19 cellular contexts compared by ENCODE assay signal in genomic region chr6:3453410-3453809, GRCh38. TPM values are rescaled to one million over a fixed set of nuclear protein-coding genes. Genes with fewer than 3 reads are reported as not detected.
DNase-seq lines count a peak whose midpoint lies in the region; ATAC-seq and TF ChIP-seq lines count a peak whose summit lies in the region.
"Had no signal": no experiment of that assay in that cellular context is flagged by ENCODE, and none has a peak within 500 bp of the region (broad histone marks: within the 10 kb centered on the region; RNA-seq: fewer than 3 reads in every experiment).

No MANE protein-coding gene starts in this region.

- no TSS peak for BruUV-seq in PC-9 (replicated peaks; lab: Mats Ljungman, UMichigan)

- H3K4me1 ChIP-seq in cardiac muscle cell (ENCODE audit: low read depth) = peaks cover 21% of the 10 kb centered on the region
- peaks cover 14% of the 10 kb centered on the region for H3K4me1 ChIP-seq in PC-9 (replicated peaks; ENCODE audit: insufficient read depth)

- TF ChIP-seq CTCF in cardiac muscle cell (IDR thresholded peaks at IDR 0.05; ENCODE audit: low read depth, low read length) (no peak), PC-9 (conservative IDR thresholded peaks at IDR 0.05) (no peak), epithelial cell of esophagus (IDR thresholded peaks at IDR 0.05; ENCODE audit: insufficient read depth, low read depth, low read length, missing control alignments) (peak; percentile 24)

- no peak for DNase-seq in cardiac muscle cell (ENCODE audit: low read depth in 1 of 2, low spot score in 1 of 2)
- no peak for DNase-seq in Right ventricle myocardium inferior (ENCODE audit: missing footprints)
- no peak for DNase-seq in PC-9
- no peak for DNase-seq in epithelial cell of esophagus (ENCODE audit: low read depth)
- no peak for DNase-seq in COLO829 (ENCODE audit: low spot score)
- no peak for DNase-seq in left lobe of liver (ENCODE audit: low spot score)
- DNase-seq in left colon = no peak
- no peak for DNase-seq in NCI-H1694 (lab: John Stamatoyannopoulos, UW)
- DNase-seq: activated CD8-positive, alpha-beta T cell treated with anti-CD3 and anti-CD28 coated beads for 36 hours; activated T-cell treated with anti-CD3 and anti-CD28 coated beads, Interleukin-2, amount 50 U/mL, for 72 hours; caudate nucleus; CD4-positive, CD25-positive, alpha-beta regulatory T cell; DMS79; NCI-H1930; right cardiac atrium; SW 1271; upper lobe of right lung had no signal

- H3K9me3 ChIP-seq in cardiac muscle cell (ENCODE audit: low read depth) (no peaks in the 10 kb centered on the region), PC-9 (ENCODE audit: insufficient read depth, low read depth) (no peaks in the 10 kb centered on the region)
- H3K9me3 ChIP-seq: upper lobe of right lung had no signal

- POLR2A ChIA-PET in PC-9 (lab: Charles Lee; ENCODE audit: unreplicated experiment) = interaction anchor here (0.7 kb wide), 1 partner anchor 296 kb away, joined by 4 read pairs; the partner anchor contains the start of gene TUBB2A

- H3K9me2 ChIP-seq in PC-9 (ENCODE audit: insufficient read depth) = no peaks in the 10 kb centered on the region

- peak overlapping the region; percentile 53 for H3K4me3 ChIP-seq in cardiac muscle cell
- no peak overlapping the region for H3K4me3 ChIP-seq in PC-9
- H3K4me3 ChIP-seq in epithelial cell of esophagus (ENCODE audit: low read length) = peak overlapping the region; percentile 98
- H3K4me3 ChIP-seq: upper lobe of right lung had no signal

- peaks cover 23% of the 10 kb centered on the region for H3K79me2 ChIP-seq in PC-9 (ENCODE audit: low read depth)

- intact Hi-C loops in Right ventricle myocardium inferior (cut with DNase I) (loop anchor here (10.0 kb wide), 1 partner anchor 99 kb away; no protein-coding TSS in a partner anchor), PC-9 (cut with micrococcal nuclease; ENCODE audit: unreplicated experiment) (no loop called here), left colon (cut with DNase I, micrococcal nuclease) (no loop called here)

- peak overlapping the region; percentile 97 for H3K4me2 ChIP-seq in PC-9

- H4K20me1 ChIP-seq in PC-9 (ENCODE audit: insufficient read depth) = no peaks in the 10 kb centered on the region; the same call in 1 of the 2 replicates

- H3K36me3 ChIP-seq in cardiac muscle cell (no peaks in the 10 kb centered on the region), PC-9 (ENCODE audit: low read depth) (no peaks in the 10 kb centered on the region)
- H3K36me3 ChIP-seq: upper lobe of right lung had no signal

- peaks cover 6% of the 10 kb centered on the region for H3K27me3 ChIP-seq in cardiac muscle cell
- no peaks in the 10 kb centered on the region for H3K27me3 ChIP-seq in PC-9 (ENCODE audit: insufficient read depth, low read depth)

- H2AFZ ChIP-seq in PC-9 = no peak overlapping the region

- H3F3A ChIP-seq in PC-9 (ENCODE audit: insufficient read depth, low read depth) = no peaks in the 10 kb centered on the region

- CTCF ChIA-PET in PC-9 (lab: Charles Lee) = interaction anchor here (0.9 kb wide), 1 partner anchor 36 kb away, joined by 3 read pairs; no protein-coding TSS in a partner anchor

- ATAC-seq in Right ventricle myocardium inferior (no peak), left lobe of liver (no peak), left colon (no peak)
- ATAC-seq: activated CD8-positive, alpha-beta T cell treated with anti-CD3 and anti-CD28 coated beads for 36 hours; activated T-cell treated with anti-CD3 and anti-CD28 coated beads, Interleukin-2, amount 50 U/mL, for 72 hours; right cardiac atrium; upper lobe of right lung; WTC11 had no signal

- H3K27ac ChIP-seq in cardiac muscle cell (no peak overlapping the region), PC-9 (no peak overlapping the region)
- H3K27ac ChIP-seq: upper lobe of right lung had no signal

RNA-seq across cellular contexts. Expression of gene SLC22A23, which starts 3.4 kb away (rescaled TPM):
- total RNA-seq in cardiac muscle cell = 14.6 and 24.9 TPM in 2 replicates
- polyA plus RNA-seq in cardiac muscle cell = 15.7 and 21.6 TPM in 2 replicates
- total RNA-seq in Right ventricle myocardium inferior = 5.6 TPM
- 13.5 and 16.3 TPM in 2 replicates for total RNA-seq in PC-9 (2021)
- 16.9 TPM for total RNA-seq in left lobe of liver
- 10 to 100 TPM; 75.2 to 98.6 TPM for total RNA-seq in left colon
- polyA plus RNA-seq: AG04450 had no signal
